In genomic region chr3:108806316-108806715, GRCh38 we compare ENCODE assay signal across 17 cellular contexts. TPM values are rescaled to one million over a fixed set of nuclear protein-coding genes. Genes with fewer than 3 reads are reported as not detected.
DNase-seq lines count a peak whose midpoint lies in the region; ATAC-seq and TF ChIP-seq lines count a peak whose summit lies in the region.
"Had no signal": no experiment of that assay in that cellular context is flagged by ENCODE, and none has a peak within 500 bp of the region (broad histone marks: within the 10 kb centered on the region; RNA-seq: fewer than 3 reads in every experiment).

No MANE protein-coding gene starts in this region.

- no peaks in the 10 kb centered on the region for H3K4me1 ChIP-seq in adrenal gland (replicated peaks in 1 of 2)
- H3K4me1 ChIP-seq: upper lobe of left lung had no signal

- intact Hi-C loops in activated T-helper 2 cell treated with anti-CD3 and anti-CD28 coated beads, Interferon-gamma antibody, Interleukin-2, Interleukin-4, amounts not matched to agents 10 μg/mL and 5 μg/mL and 100 μg/mL, durations not matched to agents 14 hours and 24 hours and 36 hours (cut with micrococcal nuclease): loop anchor here (1.0 kb wide), 6 partner anchors 16 to 217 kb away; partner anchors contain the start of genes CIP2A, DZIP3 and TRAT1
- intact Hi-C loops in adrenal gland (cut with DNase I): no loop called here

- H3K36me3 ChIP-seq in adrenal gland (replicated peaks in 1 of 2): no peaks in the 10 kb centered on the region
- H3K36me3 ChIP-seq: upper lobe of left lung had no signal

- peaks cover 0 to 6% (median 0%) of the 10 kb centered on the region in 3 donors for H3K9me3 ChIP-seq in adrenal gland (replicated peaks in 1 of 3)
- H3K9me3 ChIP-seq: upper lobe of left lung had no signal

- H3K4me1 Mint-ChIP-seq in activated T-cell treated with anti-CD3 and anti-CD28 coated beads, Interleukin-2, amount 50 U/mL, for 72 hours (ENCODE audit: low read depth): peaks cover 21% of the 10 kb centered on the region
- peaks cover 22% of the 10 kb centered on the region for H3K4me1 Mint-ChIP-seq in activated T-helper 2 cell treated with anti-CD3 and anti-CD28 coated beads, Interferon-gamma antibody, Interleukin-2, Interleukin-4, amounts not matched to agents 10 μg/mL and 5 μg/mL and 100 μg/mL, durations not matched to agents 14 hours and 24 hours and 36 hours (ENCODE audit: low read depth)
- H3K4me1 Mint-ChIP-seq: nephron had no signal

- 64 to 74% (median 71%) methylated on average over 4 of the region's 4 CpGs for WGBS in adrenal gland, 4 donors

- H3K27ac Mint-ChIP-seq in activated T-cell treated with anti-CD3 and anti-CD28 coated beads, Interleukin-2, amount 50 U/mL, for 72 hours: peak overlapping the region; percentile 57
- H3K27ac Mint-ChIP-seq in activated T-helper 2 cell treated with anti-CD3 and anti-CD28 coated beads, Interferon-gamma antibody, Interleukin-2, Interleukin-4, amounts not matched to agents 10 μg/mL and 5 μg/mL and 100 μg/mL, durations not matched to agents 14 hours and 24 hours and 36 hours: peak overlapping the region; percentile 68
- H3K27ac Mint-ChIP-seq: dendritic cell treated with granulocyte-macrophage colony-stimulating factor and Interleukin-4, amounts not matched to agents 40 ng/mL and 50 ng/mL, for 4 days; nephron had no signal

- peak overlapping the region; percentile 33 to 56 for H3K4me3 Mint-ChIP-seq in activated T-cell treated with anti-CD3 and anti-CD28 coated beads, Interleukin-2, amount 50 U/mL, for 72 hours
- no peak overlapping the region for H3K4me3 Mint-ChIP-seq in activated T-helper 2 cell treated with anti-CD3 and anti-CD28 coated beads, Interferon-gamma antibody, Interleukin-2, Interleukin-4, amounts not matched to agents 10 μg/mL and 5 μg/mL and 100 μg/mL, durations not matched to agents 14 hours and 24 hours and 36 hours (ENCODE audit: low read depth)
- H3K4me3 Mint-ChIP-seq: dendritic cell treated with granulocyte-macrophage colony-stimulating factor and Interleukin-4, amounts not matched to agents 40 ng/mL and 50 ng/mL, for 4 days; nephron had no signal

- no peak for TF ChIP-seq POLR2A in adrenal gland (IDR thresholded peaks at IDR 0.05)

- no peak overlapping the region for H3K27ac ChIP-seq in adrenal gland
- H3K27ac ChIP-seq: upper lobe of left lung, VCaP had no signal

- H3K36me3 Mint-ChIP-seq in activated T-cell treated with anti-CD3 and anti-CD28 coated beads, Interleukin-2, amount 50 U/mL, for 72 hours (ENCODE audit: insufficient read depth in 2 of 2): peaks cover 0 to 2% of the 10 kb centered on the region in 2 donors
- H3K36me3 Mint-ChIP-seq in activated T-helper 2 cell treated with anti-CD3 and anti-CD28 coated beads, Interferon-gamma antibody, Interleukin-2, Interleukin-4, amounts not matched to agents 10 μg/mL and 5 μg/mL and 100 μg/mL, durations not matched to agents 14 hours and 24 hours and 36 hours (ENCODE audit: low read depth): peaks cover 5% of the 10 kb centered on the region

- H3K4me3 ChIP-seq in adrenal gland: no peak overlapping the region
- H3K4me3 ChIP-seq: upper lobe of left lung had no signal

- H3K27me3 Mint-ChIP-seq in activated T-cell treated with anti-CD3 and anti-CD28 coated beads, Interleukin-2, amount 50 U/mL, for 72 hours (ENCODE audit: low read depth): no peaks in the 10 kb centered on the region
- H3K27me3 Mint-ChIP-seq in activated T-helper 2 cell treated with anti-CD3 and anti-CD28 coated beads, Interferon-gamma antibody, Interleukin-2, Interleukin-4, amounts not matched to agents 10 μg/mL and 5 μg/mL and 100 μg/mL, durations not matched to agents 14 hours and 24 hours and 36 hours (ENCODE audit: low read depth): no peaks in the 10 kb centered on the region
- H3K27me3 Mint-ChIP-seq: dendritic cell treated with granulocyte-macrophage colony-stimulating factor and Interleukin-4, amounts not matched to agents 40 ng/mL and 50 ng/mL, for 4 days had no signal

- no peak for TF ChIP-seq CTCF in adrenal gland (IDR thresholded peaks at IDR 0.05)

- peak; percentile 92 to 98 for ATAC-seq in activated T-cell treated with anti-CD3 and anti-CD28 coated beads, Interleukin-2, amount 50 U/mL, for 72 hours (replicated peaks in 1 of 2)
- peak; percentile 61 for ATAC-seq in HG03175 (IDR thresholded peaks at IDR 0.05; ENCODE audit: unreplicated experiment)
- ATAC-seq in stimulated activated naive CD8-positive, alpha-beta T cell treated with anti-CD3 and anti-CD28 coated beads, Interleukin-15, Interleukin-2, amounts not matched to agents 100 U/mL and 50 U/mL, for 24 hours: peak; percentile 65
- ATAC-seq in HG03097 (IDR thresholded peaks at IDR 0.05; ENCODE audit: low FRiP score, unreplicated experiment): no peak
- ATAC-seq: sciatic nerve had no signal

- peaks cover 4 to 6% of the 10 kb centered on the region in 2 donors for H3K9me3 Mint-ChIP-seq in activated T-cell treated with anti-CD3 and anti-CD28 coated beads, Interleukin-2, amount 50 U/mL, for 72 hours
- H3K9me3 Mint-ChIP-seq in activated T-helper 2 cell treated with anti-CD3 and anti-CD28 coated beads, Interferon-gamma antibody, Interleukin-2, Interleukin-4, amounts not matched to agents 10 μg/mL and 5 μg/mL and 100 μg/mL, durations not matched to agents 14 hours and 24 hours and 36 hours: peaks cover 18% of the 10 kb centered on the region

- DNase-seq in activated T-cell treated with anti-CD3 and anti-CD28 coated beads, Interleukin-2, amount 50 U/mL, for 72 hours: peak in 1 of 2 donors; percentile 10
- no peak for DNase-seq in activated T-cell treated with anti-CD3 and anti-CD28 coated beads, Interleukin-2, amount 50 U/mL, for 1 hour
- DNase-seq in activated T-helper 2 cell treated with anti-CD3 and anti-CD28 coated beads, Interferon-gamma antibody, Interleukin-2, Interleukin-4, amounts not matched to agents 10 μg/mL and 5 μg/mL and 100 μg/mL, durations not matched to agents 14 hours and 24 hours and 36 hours (ENCODE audit: low spot score): peak; percentile 58
- DNase-seq in stimulated activated naive CD8-positive, alpha-beta T cell treated with anti-CD3 and anti-CD28 coated beads, Interleukin-15, Interleukin-2, amounts not matched to agents 100 U/mL and 50 U/mL, for 24 hours: no peak
- DNase-seq in adrenal gland (no peak), medulla oblongata (ENCODE audit: extremely low spot score) (no peak)
- DNase-seq: DMS79, NCI-H146, NCI-H524, upper lobe of left lung had no signal

- no peaks in the 10 kb centered on the region for H3K27me3 ChIP-seq in adrenal gland
- H3K27me3 ChIP-seq: upper lobe of left lung had no signal

RNA-seq across cellular contexts. Expression of gene TRAT1, which starts 16.3 kb away (rescaled TPM):
- 10 to 100 TPM; 24.1 to 25.9 TPM for total RNA-seq in activated T-cell treated with anti-CD3 and anti-CD28 coated beads, Interleukin-2, amount 50 U/mL, for 72 hours
- 17.0 and 17.7 TPM in 2 replicates for total RNA-seq in activated T-helper 2 cell treated with anti-CD3 and anti-CD28 coated beads, Interferon-gamma antibody, Interleukin-2, Interleukin-4, amounts not matched to agents 10 μg/mL and 5 μg/mL and 100 μg/mL, durations not matched to agents 14 hours and 24 hours and 36 hours
- under 1 TPM in 6 of 8 donors, not detected in 2; 0.19 to 0.60 (median 0.38) TPM for total RNA-seq in adrenal gland
- polyA plus RNA-seq in adrenal gland: under 1 TPM; 0.03 to 0.18 (median 0.16) TPM
- total RNA-seq: fibroblast of villous mesenchyme had no signal

RNA-seq across cellular contexts. Expression of gene RETNLB, which starts 49.1 kb away (rescaled TPM):
- not detected for total RNA-seq in activated T-cell treated with anti-CD3 and anti-CD28 coated beads, Interleukin-2, amount 50 U/mL, for 72 hours
- total RNA-seq in activated T-helper 2 cell treated with anti-CD3 and anti-CD28 coated beads, Interferon-gamma antibody, Interleukin-2, Interleukin-4, amounts not matched to agents 10 μg/mL and 5 μg/mL and 100 μg/mL, durations not matched to agents 14 hours and 24 hours and 36 hours: not detected in 2 replicates
- not detected for total RNA-seq in adrenal gland
- not detected for polyA plus RNA-seq in adrenal gland
- total RNA-seq: fibroblast of villous mesenchyme, sciatic nerve, upper lobe of left lung had no signal

Comparison
In these comparisons a context has a peak if more than half of its experiments do, and no peak if none do; other contexts are left out.
1. RNA of gene TRAT1, which starts 16.3 kb away (total RNA-seq): 24.1 to 25.9 TPM in activated T-cell treated with anti-CD3 and anti-CD28 coated beads, Interleukin-2, amount 50 U/mL, for 72 hours and 17.0 to 17.7 TPM in activated T-helper 2 cell treated with anti-CD3 and anti-CD28 coated beads, Interferon-gamma antibody, Interleukin-2, Interleukin-4, amounts not matched to agents 10 μg/mL and 5 μg/mL and 100 μg/mL, durations not matched to agents 14 hours and 24 hours and 36 hours; 0.19 to 0.60 TPM in adrenal gland; every median in the first group is over 10 times any median in the second.